In the genomic region with DNA sequence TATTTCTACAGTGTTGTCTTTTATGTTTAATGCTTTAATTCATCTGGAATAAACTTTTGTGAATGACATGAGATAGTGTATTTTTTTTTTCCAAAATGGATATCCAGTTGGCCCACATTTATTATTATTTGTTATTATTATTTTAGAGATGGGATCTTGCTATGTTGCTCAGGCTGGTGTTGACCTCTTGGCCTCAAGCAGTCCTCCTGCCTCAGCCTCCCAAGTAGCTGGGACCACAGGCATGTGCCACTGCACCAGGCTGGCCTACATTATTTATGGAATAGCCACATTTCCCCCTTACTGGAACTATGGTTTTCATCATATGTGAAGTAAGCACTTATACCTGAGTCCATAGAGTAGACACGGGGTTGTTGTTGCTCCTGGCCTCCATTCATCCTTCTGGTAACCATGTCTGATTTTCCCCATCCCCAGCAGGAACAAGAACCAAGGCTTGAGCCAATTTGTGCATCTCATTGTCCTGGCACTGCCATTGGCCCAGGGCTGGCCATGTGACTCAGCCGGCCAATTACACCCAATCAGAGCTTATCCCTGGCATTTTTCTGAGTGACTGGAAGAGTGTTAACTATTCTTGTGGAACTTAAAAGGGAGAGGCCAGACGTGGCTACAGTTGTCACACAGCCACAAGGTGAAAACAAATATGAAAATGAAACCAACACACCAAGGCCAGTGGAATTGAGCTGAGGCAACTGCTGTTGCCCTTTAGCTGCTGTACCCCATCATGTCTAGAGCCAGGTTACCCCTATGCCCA, we compare ENCODE assay signal across 11 cellular contexts. TPM values are rescaled to one million over a fixed set of nuclear protein-coding genes. Genes with fewer than 3 reads are reported as not detected.
A peak's percentile ranks its signal among the peaks of the same experiment; 100 is the strongest.
DNase-seq lines count a peak whose midpoint lies in the region; ATAC-seq and TF ChIP-seq lines count a peak whose summit lies in the region.
"Had no signal": no experiment of that assay in that cellular context is flagged by ENCODE, and none has a peak within 500 bp of the region (broad histone marks: within the 10 kb centered on the region; RNA-seq: fewer than 3 reads in every experiment).

No MANE protein-coding gene starts in this region.

- no peak overlapping the region for H3K4me3 ChIP-seq in mucosa of descending colon
- H3K4me3 ChIP-seq: adrenal gland had no signal

- CTCF ChIA-PET in activated CD4-positive, alpha-beta memory T cell treated with anti-CD3 and anti-CD28 coated beads, Interleukin-2, amount 10 ng/mL, durations not matched to agents 7 days and 5 days (lab: Charles Lee) = interaction anchor here (0.6 to 2.2 kb wide), 3 partner anchors 20 to 1457 kb away, joined by 3 to 8 read pairs (median 3); no protein-coding TSS in a partner anchor

- H3K27me3 Mint-ChIP-seq in activated CD4-positive, alpha-beta memory T cell treated with anti-CD3 and anti-CD28 coated beads, Interleukin-2, amount 10 ng/mL, durations not matched to agents 7 days and 5 days = peaks cover 8% of the 10 kb centered on the region

- H3K27ac Mint-ChIP-seq in activated CD4-positive, alpha-beta memory T cell treated with anti-CD3 and anti-CD28 coated beads, Interleukin-2, amount 10 ng/mL, durations not matched to agents 7 days and 5 days = peak overlapping the region; percentile 87
- H3K27ac Mint-ChIP-seq: nephron progenitor cell had no signal

- no peaks in the 10 kb centered on the region for H3K9me3 ChIP-seq in mucosa of descending colon
- H3K9me3 ChIP-seq: adrenal gland had no signal

- no peaks in the 10 kb centered on the region for H3K9me3 Mint-ChIP-seq in activated CD4-positive, alpha-beta memory T cell treated with anti-CD3 and anti-CD28 coated beads, Interleukin-2, amount 10 ng/mL, durations not matched to agents 7 days and 5 days
- H3K9me3 Mint-ChIP-seq: nephron progenitor cell had no signal

- TF ChIP-seq CTCF in mucosa of descending colon (IDR thresholded peaks at IDR 0.05) = no peak

- intact Hi-C loops in mucosa of descending colon (cut with DNase I, micrococcal nuclease) = no loop called here

- ATAC-seq in HG03045 (IDR thresholded peaks at IDR 0.05; ENCODE audit: unreplicated experiment) (peak; percentile 38), mucosa of descending colon (peak; percentile 26), HG03442 (IDR thresholded peaks at IDR 0.05; ENCODE audit: unreplicated experiment) (no peak), HG03108 (IDR thresholded peaks at IDR 0.05; ENCODE audit: unreplicated experiment) (no peak)

- H3K36me3 ChIP-seq in mucosa of descending colon (ENCODE audit: low read depth) = no peaks in the 10 kb centered on the region
- H3K36me3 ChIP-seq: adrenal gland had no signal

- DNase-seq in EH (ENCODE audit: low read depth) = peak; percentile 9
- DNase-seq in activated CD4-positive, alpha-beta memory T cell treated with anti-CD3 and anti-CD28 coated beads, Interleukin-2, amount 10 ng/mL, durations not matched to agents 7 days and 5 days = peak; percentile 40
- no peak for DNase-seq in mucosa of descending colon
- DNase-seq in NCI-H510A (lab: John Stamatoyannopoulos, UW) = no peak
- DNase-seq in NCI-H446 treated with DMSO at 0.1 percent for 48 hours (lab: John Stamatoyannopoulos, UW) = no peak
- DNase-seq: adrenal gland, nephron progenitor cell had no signal

- H3K4me3 Mint-ChIP-seq in activated CD4-positive, alpha-beta memory T cell treated with anti-CD3 and anti-CD28 coated beads, Interleukin-2, amount 10 ng/mL, durations not matched to agents 7 days and 5 days = peak overlapping the region; percentile 15
- H3K4me3 Mint-ChIP-seq: nephron progenitor cell had no signal

- POLR2A ChIA-PET in activated CD4-positive, alpha-beta memory T cell treated with anti-CD3 and anti-CD28 coated beads, Interleukin-2, amount 10 ng/mL, durations not matched to agents 7 days and 5 days (lab: Charles Lee) = interaction anchor here (0.8 to 1.9 kb wide), 5 partner anchors 13 to 37 kb away, joined by 4 to 11 read pairs (median 8); a partner anchor contains a TSS

- H3K4me1 Mint-ChIP-seq in activated CD4-positive, alpha-beta memory T cell treated with anti-CD3 and anti-CD28 coated beads, Interleukin-2, amount 10 ng/mL, durations not matched to agents 7 days and 5 days = peaks cover 49% of the 10 kb centered on the region

- H3K36me3 Mint-ChIP-seq in activated CD4-positive, alpha-beta memory T cell treated with anti-CD3 and anti-CD28 coated beads, Interleukin-2, amount 10 ng/mL, durations not matched to agents 7 days and 5 days (ENCODE audit: low read depth) = no peaks in the 10 kb centered on the region

- H3K4me1 ChIP-seq in mucosa of descending colon (ENCODE audit: low read depth) = peaks cover 6% of the 10 kb centered on the region

RNA-seq across cellular contexts. Expression of a gene that starts 23.1 kb away (rescaled TPM):
- 100 to 1,000 TPM; 136 to 141 TPM for total RNA-seq in activated CD4-positive, alpha-beta memory T cell treated with anti-CD3 and anti-CD28 coated beads, Interleukin-2, amount 10 ng/mL, durations not matched to agents 7 days and 5 days
- total RNA-seq in mucosa of descending colon = 1 to 10 TPM; 2.5 to 3.7 (median 3.0) TPM
- total RNA-seq: HT1080 had no signal

Comparison
In these comparisons a context has a peak if more than half of its experiments do, and no peak if none do; other contexts are left out.
1. DNase-seq: peak in EH (single experiment) and activated CD4-positive, alpha-beta memory T cell treated with anti-CD3 and anti-CD28 coated beads, Interleukin-2, amount 10 ng/mL, durations not matched to agents 7 days and 5 days (single experiment); none in mucosa of descending colon (0 of 3), NCI-H510A (single experiment) and NCI-H446 treated with DMSO at 0.1 percent for 48 hours (single experiment).
2. ATAC-seq: peak in HG03045 (single experiment) and mucosa of descending colon (single experiment); none in HG03442 (single experiment) and HG03108 (single experiment).
3. RNA of a gene that starts 23.1 kb away (total RNA-seq): 136 to 141 TPM in activated CD4-positive, alpha-beta memory T cell treated with anti-CD3 and anti-CD28 coated beads, Interleukin-2, amount 10 ng/mL, durations not matched to agents 7 days and 5 days; 2.5 to 3.7 TPM in mucosa of descending colon; every median in the first group is over 10 times any median in the second.